ENCODE assay signal across 8 cellular contexts in genomic region chr11:63767415-63768231, GRCh38. TPM values are rescaled to one million over a fixed set of nuclear protein-coding genes. Genes with fewer than 3 reads are reported as not detected.
DNase-seq lines count a peak whose midpoint lies in the region; ATAC-seq and TF ChIP-seq lines count a peak whose summit lies in the region.

No MANE protein-coding gene starts in this region.

- ATAC-seq in left cardiac atrium (peak; percentile 7 to 22), GM19467 (IDR thresholded peaks at IDR 0.05; ENCODE audit: unreplicated experiment) (no peak), HG02610 (IDR thresholded peaks at IDR 0.05; ENCODE audit: unreplicated experiment) (no peak)

- no peaks in the 10 kb centered on the region for H3K4me1 ChIP-seq in parathyroid adenoma

- peak overlapping the region; percentile 79 for H2AFZ ChIP-seq in parathyroid adenoma

- POLR2A ChIA-PET in GM10248 (lab: Yijun Ruan, JAX) = no interaction called here

- no peaks in the 10 kb centered on the region for H3K27me3 ChIP-seq in parathyroid adenoma (ENCODE audit: control insufficient read depth, insufficient read depth, low read length)

- H3K4me2 ChIP-seq in parathyroid adenoma (ENCODE audit: low read length) = peak overlapping the region; percentile 78

- intact Hi-C loops in left cardiac atrium (cut with DNase I) = loop anchor here (2.0 to 10.0 kb wide), 3 partner anchors 45 to 177 kb away; partner anchors contain the start of gene SPINDOC (in 1 of the 2)

- no peaks in the 10 kb centered on the region for H3K9me3 ChIP-seq in parathyroid adenoma (ENCODE audit: control insufficient read depth, low read length)

- no peak for TF ChIP-seq CTCF in GM10248 (IDR thresholded peaks at IDR 0.05; ENCODE audit: control extremely low read depth, extremely low read depth, low read depth, missing control alignments)
- no peak for TF ChIP-seq CTCF in astrocyte of the cerebellum (IDR thresholded peaks at IDR 0.05; ENCODE audit: low read depth, low read length, missing control alignments)
- TF ChIP-seq CTCF in parathyroid adenoma (IDR thresholded peaks at IDR 0.05) = no peak

- no peaks in the 10 kb centered on the region for H3K79me2 ChIP-seq in parathyroid adenoma

- CTCF ChIA-PET in GM10248 (lab: Yijun Ruan, JAX) = interaction anchor here (0.7 to 3.6 kb wide), 26 partner anchors 12 to 414 kb away, joined by 3 to 27 read pairs (median 4); partner anchors contain the start of gene MARK2

- no peak overlapping the region for H3K27ac ChIP-seq in parathyroid adenoma

- H3K4me3 ChIP-seq in astrocyte of the cerebellum (ENCODE audit: low read depth, low read length) (peak overlapping the region; percentile 96), parathyroid adenoma (ENCODE audit: low read depth, low read length) (peak overlapping the region; percentile 66)

- in situ Hi-C loops in astrocyte of the cerebellum (cut with HindIII; ENCODE audit: low sequenced_read_pairs) = no loop called here

- no peaks in the 10 kb centered on the region for H3K36me3 ChIP-seq in parathyroid adenoma (ENCODE audit: control insufficient read depth, insufficient read depth, low read length)

- DNase-seq in GM10248 (ENCODE audit: extremely low spot score) = peak; percentile 69
- peak; percentile 66 to 85 for DNase-seq in Kasumi-1 (lab: John Stamatoyannopoulos, UW)
- DNase-seq in SK-N-DZ (ENCODE audit: low spot score) = peak; percentile 84
- DNase-seq in astrocyte of the cerebellum (ENCODE audit: low read depth) = peak; percentile 55
- peak; percentile 75 for DNase-seq in left cardiac atrium

- H3K9ac ChIP-seq in parathyroid adenoma = no peak overlapping the region

RNA-seq across cellular contexts. Expression of gene ZFTA, which starts 1.0 kb away (rescaled TPM):
- 29.5 and 41.1 TPM in 2 replicates for polyA plus RNA-seq in SK-N-DZ (2014; cell fraction: cytosol; rRNA removed)
- polyA plus RNA-seq in SK-N-DZ (2014; cell fraction: nucleus; rRNA removed) = 43.1 and 44.1 TPM in 2 replicates
- 10 to 100 TPM; 15.5 to 16.0 TPM for total RNA-seq in left cardiac atrium

RNA-seq across cellular contexts. Expression of gene SPINDOC, which starts 45.6 kb away (rescaled TPM):
- polyA plus RNA-seq in SK-N-DZ (2014; cell fraction: cytosol; rRNA removed) = 59.1 and 74.8 TPM in 2 replicates
- polyA plus RNA-seq in SK-N-DZ (2014; cell fraction: nucleus; rRNA removed) = 37.1 and 53.8 TPM in 2 replicates
- total RNA-seq in left cardiac atrium = 10 to 100 TPM; 13.3 to 13.5 TPM

Comparison
In these comparisons a context has a peak if more than half of its experiments do, and no peak if none do; other contexts are left out.
1. ATAC-seq: peak in left cardiac atrium (2 of 2); none in GM19467 (single experiment) and HG02610 (single experiment).
2. Peak in every context shown above with its lines, with median percentiles within 50 percentile points of each other: DNase-seq.